In genomic region chr4:15116509-15117079, GRCh38 we compare ENCODE assay signal across 21 cellular contexts.
"Had no signal": no experiment of that assay in that cellular context is flagged by ENCODE, and none has a peak within 500 bp of the region (broad histone marks: within the 10 kb centered on the region; RNA-seq: fewer than 3 reads in every experiment).

No MANE protein-coding gene starts in this region.

- H3K36me3 Mint-ChIP-seq: activated naive CD8-positive, alpha-beta T cell treated with anti-CD3 and anti-CD28 coated beads, Interleukin-2, amount 10 ng/mL, durations not matched to agents 7 days and 5 days had no signal

- H3K27me3 Mint-ChIP-seq: activated CD4-positive, alpha-beta memory T cell treated with anti-CD3 and anti-CD28 coated beads, Interleukin-2, amount 10 ng/mL, durations not matched to agents 7 days and 5 days had no signal

- FAIRE-seq: K562 had no signal

- H3K4me3 Mint-ChIP-seq: activated CD4-positive, alpha-beta memory T cell treated with anti-CD3 and anti-CD28 coated beads, Interleukin-2, amount 10 ng/mL, durations not matched to agents 7 days and 5 days; activated CD4-positive, alpha-beta T cell treated with anti-CD3 and anti-CD28 coated beads for 36 hours; activated naive CD8-positive, alpha-beta T cell treated with anti-CD3 and anti-CD28 coated beads, Interleukin-2, amount 10 ng/mL, durations not matched to agents 7 days and 5 days had no signal

- DNase-seq: activated CD4-positive, alpha-beta memory T cell treated with anti-CD3 and anti-CD28 coated beads, Interleukin-2, amount 10 ng/mL, durations not matched to agents 7 days and 5 days; activated CD4-positive, alpha-beta T cell treated with anti-CD3 and anti-CD28 coated beads, Interleukin-2, amount 50 U/mL, for 1 hour; activated naive CD4-positive, alpha-beta T cell treated with anti-CD3 and anti-CD28 coated beads, Interleukin-2, amount 50 U/mL, for 16 hours; activated naive CD8-positive, alpha-beta T cell treated with anti-CD3 and anti-CD28 coated beads, Interleukin-2, amount 10 ng/mL, durations not matched to agents 7 days and 5 days; adrenal gland; anterior cingulate cortex; Kasumi-1; NCI-H1105 treated with DMSO at 0.1 percent for 48 hours; NCI-H146; NCI-H187 treated with DMSO at 0.1 percent for 48 hours; NCI-H2171; NCI-H226; NCI-H526; NCI-H774; Right ventricle myocardium superior; RPMI8226; SJCRH30; SK-N-SH; WERI-Rb-1 had no signal

- ATAC-seq: K562 had no signal

- H3K4me1 Mint-ChIP-seq: activated naive CD8-positive, alpha-beta T cell treated with anti-CD3 and anti-CD28 coated beads, Interleukin-2, amount 10 ng/mL, durations not matched to agents 7 days and 5 days had no signal

- H3K27ac Mint-ChIP-seq: activated CD4-positive, alpha-beta memory T cell treated with anti-CD3 and anti-CD28 coated beads, Interleukin-2, amount 10 ng/mL, durations not matched to agents 7 days and 5 days; activated CD4-positive, alpha-beta T cell treated with anti-CD3 and anti-CD28 coated beads for 36 hours; activated naive CD8-positive, alpha-beta T cell treated with anti-CD3 and anti-CD28 coated beads, Interleukin-2, amount 10 ng/mL, durations not matched to agents 7 days and 5 days had no signal
